1 cellular context compared by ENCODE assay signal in the genomic region with DNA sequence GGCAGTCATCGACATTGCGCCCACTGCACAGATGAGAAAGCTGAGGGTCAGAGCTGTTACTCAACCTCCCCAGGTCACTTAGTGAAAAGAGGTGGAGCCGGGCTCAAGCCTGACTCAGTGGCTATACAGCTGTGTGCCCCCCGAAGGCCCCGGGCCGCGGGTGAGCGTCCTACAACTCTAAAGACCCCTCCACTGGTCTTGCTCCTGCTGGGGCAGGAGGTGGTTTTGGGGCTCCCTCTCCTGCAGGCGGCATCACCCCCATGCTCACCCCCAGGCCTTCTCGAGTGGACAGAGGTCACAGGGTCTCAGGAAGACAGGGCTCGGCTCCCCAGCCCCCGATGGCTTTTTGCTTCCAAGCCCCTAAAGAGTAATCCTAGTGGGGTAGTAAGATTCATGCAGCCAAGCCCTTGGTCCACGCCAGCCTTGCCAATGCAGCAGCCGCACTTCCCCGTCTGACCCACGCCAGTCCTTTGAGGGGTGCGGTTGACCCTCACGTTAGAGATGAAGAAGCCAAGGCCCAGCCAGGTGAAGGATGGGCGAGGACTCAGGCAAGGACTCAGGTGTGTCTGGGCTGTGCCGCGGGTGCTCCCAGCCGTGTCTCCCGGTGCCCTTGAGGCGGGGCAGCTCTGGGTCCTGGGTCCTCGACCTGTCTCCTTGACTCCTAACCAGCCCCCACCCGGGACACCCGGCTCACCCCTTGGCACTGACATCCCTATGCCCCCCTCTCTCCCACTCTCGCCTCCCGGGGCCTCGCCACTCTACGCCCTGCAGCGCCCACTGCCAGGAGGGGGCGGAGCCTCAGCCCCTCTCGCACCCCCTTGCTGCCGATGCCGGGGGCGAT.
TF ChIP-seq lines count a peak whose summit lies in the region.

No MANE protein-coding gene starts in this region.

TF ChIP-seq in HepG2, 621 proteins besides CTCF, POLR2A, EP300 and RAD21:
- TF ChIP-seq ZNF629 (CRISPR knock-in tag; conservative IDR thresholded peaks at IDR 0.05), result peak; percentile 46; the same call in 1 of the 2 replicates
- TF ChIP-seq ZBTB7A (CRISPR knock-in tag; IDR thresholded peaks at IDR 0.05), result no peak
